8 cellular contexts compared by ENCODE assay signal in genomic region chr2:186641807-186642321, GRCh38. TPM values are rescaled to one million over a fixed set of nuclear protein-coding genes. Genes with fewer than 3 reads are reported as not detected.
DNase-seq lines count a peak whose midpoint lies in the region; ATAC-seq, FAIRE-seq and TF ChIP-seq lines count a peak whose summit lies in the region.

No MANE protein-coding gene starts in this region.

- FAIRE-seq in GM12892 (lab: Jason Lieb, UNC) = peak; percentile 83

- H4K20me1 ChIP-seq in MM.1S (ENCODE audit: insufficient read depth, low read length) = no peaks in the 10 kb centered on the region

- H3K27me3 ChIP-seq in MM.1S (replicated peaks; ENCODE audit: insufficient read depth, low read length) (no peaks in the 10 kb centered on the region), left lung (no peaks in the 10 kb centered on the region), upper lobe of left lung (no peaks in the 10 kb centered on the region)

- no peak overlapping the region for H2AFZ ChIP-seq in MM.1S (ENCODE audit: low read length)

- H3K36me3 Mint-ChIP-seq in chondrocyte (ENCODE audit: low read depth) = peaks cover 32% of the 10 kb centered on the region

- peak; percentile 73 for TF ChIP-seq CTCF in MM.1S (IDR thresholded peaks at IDR 0.05; ENCODE audit: low read length)
- peak; percentile 96 for TF ChIP-seq CTCF in chondrocyte (IDR thresholded peaks at IDR 0.05)
- TF ChIP-seq CTCF in left lung (IDR thresholded peaks at IDR 0.05) = peak in 1 of 2 donors; percentile 41
- TF ChIP-seq CTCF in upper lobe of left lung (IDR thresholded peaks at IDR 0.05) = peak; percentile 37 to 72 (median 53)

- no peak overlapping the region for H3K9ac ChIP-seq in MM.1S (ENCODE audit: low read length)

- WGBS in upper lobe of left lung, 2 donors = 90 to 97% methylated on average over 2 of the region's 2 CpGs

- intact Hi-C loops in left lung (cut with DNase I) = loop anchor here in 1 of 2 donors (5.0 kb wide), 1 partner anchor 140 kb away; no protein-coding TSS in a partner anchor

- ATAC-seq in HG02623 (IDR thresholded peaks at IDR 0.05; ENCODE audit: unreplicated experiment) (peak; percentile 68), SK-N-SH treated with all-trans-retinoic acid at 6 μM for 48 hours (peak; percentile 97), left lung (peak; percentile 97), upper lobe of left lung (ENCODE audit: low FRiP score in 2 of 2) (peak; percentile 80 to 84)

- peaks cover 18% of the 10 kb centered on the region for H3F3A ChIP-seq in MM.1S (ENCODE audit: insufficient read depth, low read length)

- no peaks in the 10 kb centered on the region for H3K9me2 ChIP-seq in MM.1S (replicated peaks; ENCODE audit: insufficient read depth, low read length)

- TF ChIP-seq POLR2A in GM12892 (IDR thresholded peaks at IDR 0.05; ENCODE audit: low read depth, low read length) = no peak
- TF ChIP-seq POLR2A in upper lobe of left lung (IDR thresholded peaks at IDR 0.05) = no peak

- no peak overlapping the region for H3K4me3 ChIP-seq in MM.1S (ENCODE audit: low read length)
- no peak overlapping the region for H3K4me3 ChIP-seq in left lung
- no peak overlapping the region for H3K4me3 ChIP-seq in upper lobe of left lung

- TF ChIP-seq EP300 in upper lobe of left lung (IDR thresholded peaks at IDR 0.05) = no peak

- H3K27ac Mint-ChIP-seq in chondrocyte (ENCODE audit: unreplicated experiment) = peak overlapping the region; percentile 60

- H3K36me3 ChIP-seq in MM.1S (replicated peaks; ENCODE audit: insufficient read depth, low read length) (no peaks in the 10 kb centered on the region; the same call in 1 of the 2 replicates), left lung (peaks cover 0 to 60% of the 10 kb centered on the region in 2 donors), upper lobe of left lung (peaks cover 0 to 75% (median 10%) of the 10 kb centered on the region in 4 donors)

- H3K27ac ChIP-seq in MM.1S (ENCODE audit: low read length) = no peak overlapping the region
- H3K27ac ChIP-seq in left lung = no peak overlapping the region
- H3K27ac ChIP-seq in upper lobe of left lung = no peak overlapping the region

- no peaks in the 10 kb centered on the region for H3K27me3 Mint-ChIP-seq in chondrocyte (ENCODE audit: low read depth)

- DNase-seq in Ammon's horn (ENCODE audit: low spot score) (peak; percentile 85), GM12892 (ENCODE audit: insufficient read length) (no peak), MM.1S (peak; percentile 67), chondrocyte (ENCODE audit: low spot score) (no peak), left lung (no peak), upper lobe of left lung (no peak)

- no peaks in the 10 kb centered on the region for H3K9me3 Mint-ChIP-seq in chondrocyte (ENCODE audit: low read depth)

- peaks cover 27% of the 10 kb centered on the region for H3K4me1 ChIP-seq in MM.1S (ENCODE audit: low read length)
- H3K4me1 ChIP-seq in left lung = peaks cover 0 to 12% of the 10 kb centered on the region in 2 donors
- H3K4me1 ChIP-seq in upper lobe of left lung = no peaks in the 10 kb centered on the region

- H3K9me3 ChIP-seq in MM.1S (replicated peaks; ENCODE audit: insufficient read depth, low read length) (no peaks in the 10 kb centered on the region), left lung (no peaks in the 10 kb centered on the region), upper lobe of left lung (no peaks in the 10 kb centered on the region)

- H3K79me2 ChIP-seq in MM.1S (ENCODE audit: low read length) = no peaks in the 10 kb centered on the region

- no peak overlapping the region for H3K4me2 ChIP-seq in MM.1S (ENCODE audit: low read depth, low read length)

- no peak overlapping the region for H3K4me3 Mint-ChIP-seq in chondrocyte (ENCODE audit: unreplicated experiment)

- peaks cover 42% of the 10 kb centered on the region for H3K4me1 Mint-ChIP-seq in chondrocyte (ENCODE audit: low read depth)

TF ChIP-seq in SK-N-SH treated with all-trans-retinoic acid at 6 μM for 48 hours, 23 proteins besides CTCF, POLR2A, EP300 and RAD21:
- TF ChIP-seq CREB5 (CRISPR knock-in tag; IDR thresholded peaks at IDR 0.05; ENCODE audit: low read depth) = no peak

RNA-seq across cellular contexts. Expression of gene FAM171B, which starts 52.0 kb away (rescaled TPM):
- polyA plus RNA-seq in GM12892 (2012; ENCODE audit: missing spikeins) = 1.7 TPM
- total RNA-seq in chondrocyte (20.2 to 27.4 TPM (median 20.5 TPM) in 3 replicates), left lung (1 to 10 TPM; 2.8 to 5.6 TPM), upper lobe of left lung (1 to 10 TPM; 1.0 to 4.5 (median 1.6) TPM)

RNA-seq across cellular contexts. Expression of gene ITGAV, which starts 52.0 kb away (rescaled TPM):
- 5.1 TPM for polyA plus RNA-seq in GM12892 (2012; ENCODE audit: missing spikeins)
- total RNA-seq in chondrocyte = 289 to 452 TPM (median 442 TPM) in 3 replicates
- total RNA-seq in left lung = 100 to 1,000 TPM in 1 of 2 donors, 10 to 100 TPM in 1; 90.0 to 175 TPM
- total RNA-seq in upper lobe of left lung = 10 to 100 TPM; 19.9 to 75.4 (median 58.7) TPM

Comparison
In these comparisons a context has a peak if more than half of its experiments do, and no peak if none do; other contexts are left out.
1. DNase-seq: peak in Ammon's horn (single experiment) and MM.1S (single experiment); none in GM12892 (single experiment), chondrocyte (single experiment), left lung (0 of 2) and upper lobe of left lung (0 of 2).
2. Peak in every context shown above with its lines, with median percentiles within 50 percentile points of each other: ATAC-seq.